ENCODE assay signal across 1 cellular context in the genomic region with DNA sequence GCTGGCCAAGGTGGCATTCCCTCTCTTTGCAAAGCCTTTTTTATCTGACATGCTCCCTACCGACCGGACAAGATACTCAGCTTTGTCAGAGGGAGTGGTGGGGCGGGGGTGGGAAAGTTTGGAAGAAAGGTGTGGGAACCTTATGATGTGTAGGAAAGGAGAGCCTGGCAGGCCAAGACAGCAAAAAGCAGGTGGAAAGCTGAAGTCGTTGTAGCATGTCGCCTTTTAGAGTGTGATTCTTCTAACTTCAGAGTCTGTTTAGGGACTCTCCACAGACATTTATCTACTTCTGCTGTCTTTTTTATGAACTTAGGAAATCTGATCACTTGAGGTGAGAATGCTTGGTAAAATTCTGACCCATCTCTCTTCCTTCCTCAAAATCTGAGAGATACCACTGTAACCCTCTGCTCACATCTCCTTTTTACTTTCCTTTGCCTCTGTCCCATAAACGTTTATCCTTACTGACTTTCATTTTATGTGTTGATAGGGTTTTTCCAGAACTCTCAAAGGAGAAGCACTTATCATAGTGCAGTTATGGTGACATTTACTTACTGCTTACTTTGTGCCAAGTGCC.
TF ChIP-seq lines count a peak whose summit lies in the region.

No MANE protein-coding gene starts in this region.

TF ChIP-seq in HepG2, 621 proteins besides CTCF, POLR2A, EP300 and RAD21:
- TF ChIP-seq ZSCAN29 (CRISPR knock-in tag; conservative IDR thresholded peaks at IDR 0.05) = no peak
- TF ChIP-seq TCF12 (IDR thresholded peaks at IDR 0.05) = no peak
- no peak for TF ChIP-seq TCF12 (CRISPR knock-in tag; IDR thresholded peaks at IDR 0.05)
- no peak for TF ChIP-seq SPEN (CRISPR knock-in tag; IDR thresholded peaks at IDR 0.05; ENCODE audit: low read depth)
- no peak for TF ChIP-seq RXRA (CRISPR knock-in tag; IDR thresholded peaks at IDR 0.05)
- TF ChIP-seq ZNF597 (CRISPR knock-in tag; IDR thresholded peaks at IDR 0.05) = no peak
- TF ChIP-seq, protein P1, sequence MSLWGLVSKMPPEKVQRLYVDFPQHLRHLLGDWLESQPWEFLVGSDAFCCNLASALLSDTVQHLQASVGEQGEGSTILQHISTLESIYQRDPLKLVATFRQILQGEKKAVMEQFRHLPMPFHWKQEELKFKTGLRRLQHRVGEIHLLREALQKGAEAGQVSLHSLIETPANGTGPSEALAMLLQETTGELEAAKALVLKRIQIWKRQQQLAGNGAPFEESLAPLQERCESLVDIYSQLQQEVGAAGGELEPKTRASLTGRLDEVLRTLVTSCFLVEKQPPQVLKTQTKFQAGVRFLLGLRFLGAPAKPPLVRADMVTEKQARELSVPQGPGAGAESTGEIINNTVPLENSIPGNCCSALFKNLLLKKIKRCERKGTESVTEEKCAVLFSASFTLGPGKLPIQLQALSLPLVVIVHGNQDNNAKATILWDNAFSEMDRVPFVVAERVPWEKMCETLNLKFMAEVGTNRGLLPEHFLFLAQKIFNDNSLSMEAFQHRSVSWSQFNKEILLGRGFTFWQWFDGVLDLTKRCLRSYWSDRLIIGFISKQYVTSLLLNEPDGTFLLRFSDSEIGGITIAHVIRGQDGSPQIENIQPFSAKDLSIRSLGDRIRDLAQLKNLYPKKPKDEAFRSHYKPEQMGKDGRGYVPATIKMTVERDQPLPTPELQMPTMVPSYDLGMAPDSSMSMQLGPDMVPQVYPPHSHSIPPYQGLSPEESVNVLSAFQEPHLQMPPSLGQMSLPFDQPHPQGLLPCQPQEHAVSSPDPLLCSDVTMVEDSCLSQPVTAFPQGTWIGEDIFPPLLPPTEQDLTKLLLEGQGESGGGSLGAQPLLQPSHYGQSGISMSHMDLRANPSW (CRISPR knock-in tag; IDR thresholded peaks at IDR 0.05; ENCODE audit: borderline replicate concordance) = no peak
- TF ChIP-seq TEF (CRISPR knock-in tag; IDR thresholded peaks at IDR 0.05) = no peak
